Comparison of ENCODE assay signal across 16 cellular contexts in genomic region chr1:6827081-6827480, GRCh38.
"Had no signal": no experiment of that assay in that cellular context is flagged by ENCODE, and none has a peak within 500 bp of the region (broad histone marks: within the 10 kb centered on the region; RNA-seq: fewer than 3 reads in every experiment).

No MANE protein-coding gene starts in this region.

- H3K27me3 Mint-ChIP-seq: activated CD4-positive, alpha-beta T cell treated with anti-CD3 and anti-CD28 coated beads, Interleukin-2, amount 10 ng/mL, durations not matched to agents 7 days and 5 days; activated CD8-positive, alpha-beta T cell treated with anti-CD3 and anti-CD28 coated beads for 36 hours had no signal

- H3K4me1 Mint-ChIP-seq: activated CD4-positive, alpha-beta T cell treated with anti-CD3 and anti-CD28 coated beads, Interleukin-2, amount 10 ng/mL, durations not matched to agents 7 days and 5 days had no signal

- H3K4me3 Mint-ChIP-seq: activated CD4-positive, alpha-beta T cell treated with anti-CD3 and anti-CD28 coated beads, Interleukin-2, amount 10 ng/mL, durations not matched to agents 7 days and 5 days; activated CD8-positive, alpha-beta T cell treated with anti-CD3 and anti-CD28 coated beads for 36 hours had no signal

- H3K9me3 ChIP-seq: gastroesophageal sphincter, prostate gland, spleen, testis, upper lobe of left lung had no signal

- H3K27ac ChIP-seq: epithelial cell of prostate, gastroesophageal sphincter, prostate gland, spleen, upper lobe of left lung had no signal

- H3K9me3 Mint-ChIP-seq: activated CD4-positive, alpha-beta T cell treated with anti-CD3 and anti-CD28 coated beads, Interleukin-2, amount 10 ng/mL, durations not matched to agents 7 days and 5 days; activated CD8-positive, alpha-beta T cell treated with anti-CD3 and anti-CD28 coated beads for 36 hours; activated naive CD4-positive, alpha-beta T cell treated with anti-CD3 and anti-CD28 coated beads, Interleukin-2, amount 50 U/mL, for 72 hours had no signal

- ATAC-seq: activated CD4-positive, CD25-positive, alpha-beta regulatory T cell treated with anti-CD3 and anti-CD28 coated beads, Interleukin-2, amount 50 U/mL, for 24 hours; activated CD8-positive, alpha-beta T cell treated with anti-CD3 and anti-CD28 coated beads for 36 hours; activated naive CD4-positive, alpha-beta T cell treated with anti-CD3 and anti-CD28 coated beads, Interleukin-2, amount 50 U/mL, for 72 hours; gastroesophageal sphincter; left ventricle myocardium superior had no signal

- H3K27me3 ChIP-seq: gastroesophageal sphincter, spleen, testis, upper lobe of left lung had no signal

- H3K4me3 ChIP-seq: gastroesophageal sphincter, prostate gland, spleen, testis, upper lobe of left lung had no signal

- H3K36me3 ChIP-seq: gastroesophageal sphincter, prostate gland had no signal

- DNase-seq: activated CD4-positive, alpha-beta T cell treated with anti-CD3 and anti-CD28 coated beads, Interleukin-2, amount 10 ng/mL, durations not matched to agents 7 days and 5 days; activated CD8-positive, alpha-beta T cell treated with anti-CD3 and anti-CD28 coated beads for 36 hours; head of caudate nucleus; left ventricle myocardium superior; nucleus accumbens; spleen; stimulated activated CD4-positive, alpha-beta T cell treated with anti-CD3 and anti-CD28 coated beads, Interleukin-4, amount 100 ng/mL, for 1 hour; stimulated activated naive CD4-positive, alpha-beta T cell; T-helper 2 cell; testis; upper lobe of left lung had no signal

- H3K27ac Mint-ChIP-seq: activated CD4-positive, alpha-beta T cell treated with anti-CD3 and anti-CD28 coated beads, Interleukin-2, amount 10 ng/mL, durations not matched to agents 7 days and 5 days; activated CD8-positive, alpha-beta T cell treated with anti-CD3 and anti-CD28 coated beads for 36 hours; activated naive CD4-positive, alpha-beta T cell treated with anti-CD3 and anti-CD28 coated beads, Interleukin-2, amount 50 U/mL, for 72 hours had no signal

- H3K4me1 ChIP-seq: prostate gland had no signal
